Comparison of ENCODE assay signal across 8 cellular contexts in genomic region chr7:35802102-35802466, GRCh38. TPM values are rescaled to one million over a fixed set of nuclear protein-coding genes. Genes with fewer than 3 reads are reported as not detected.
A peak's percentile ranks its signal among the peaks of the same experiment; 100 is the strongest.
DNase-seq lines count a peak whose midpoint lies in the region; ATAC-seq, FAIRE-seq and TF ChIP-seq lines count a peak whose summit lies in the region.

No MANE protein-coding gene starts in this region.

- H3K36me3 ChIP-seq in HAP-1 (replicated peaks) (no peaks in the 10 kb centered on the region), hepatocyte (replicated peaks; ENCODE audit: insufficient read depth, low read depth) (no peaks in the 10 kb centered on the region), small intestine (ENCODE audit: control insufficient read depth in 2 of 2, insufficient read depth in 2 of 2, low read length in 2 of 2) (no peaks in the 10 kb centered on the region)

- ATAC-seq in HG02938 (IDR thresholded peaks at IDR 0.05; ENCODE audit: unreplicated experiment) (no peak), GM18870 (IDR thresholded peaks at IDR 0.05; ENCODE audit: unreplicated experiment) (no peak)

- no peaks in the 10 kb centered on the region for H3K9me2 ChIP-seq in hepatocyte (replicated peaks; ENCODE audit: insufficient read depth)

- in situ Hi-C loops in HAP-1 (cut with MboI; ENCODE audit: low sequenced_read_pairs), result no loop called here

- H3K4me1 Mint-ChIP-seq in activated CD4-positive, alpha-beta memory T cell treated with anti-CD3 and anti-CD28 coated beads for 36 hours (ENCODE audit: low read depth), result peaks cover 48% of the 10 kb centered on the region

- DNase-seq in HAP-1 (ENCODE audit: low spot score in 2 of 2) (no peak), hepatocyte (ENCODE audit: low spot score) (no peak), small intestine (no peak), NCI-H510A (lab: John Stamatoyannopoulos, UW) (no peak), AML-193 (lab: John Stamatoyannopoulos, UW) (no peak)
- DNase-seq in activated CD4-positive, alpha-beta memory T cell treated with anti-CD3 and anti-CD28 coated beads for 36 hours, result no peak

- POLR2A ChIA-PET in activated CD4-positive, alpha-beta memory T cell treated with anti-CD3 and anti-CD28 coated beads for 36 hours (lab: Charles Lee), result interaction anchor here (0.7 to 5.6 kb wide), 7 partner anchors 17 to 107 kb away, joined by 3 to 70 read pairs (median 17); partner anchors contain the start of gene HERPUD2

- peak overlapping the region; percentile 62 for H2AFZ ChIP-seq in hepatocyte

- H3K4me3 Mint-ChIP-seq in activated CD4-positive, alpha-beta memory T cell treated with anti-CD3 and anti-CD28 coated beads for 36 hours, result peak overlapping the region; percentile 97

- H3K27ac Mint-ChIP-seq in activated CD4-positive, alpha-beta memory T cell treated with anti-CD3 and anti-CD28 coated beads for 36 hours, result peak overlapping the region; percentile 98

- H3K27me3 ChIP-seq in HAP-1 (ENCODE audit: low read depth) (no peaks in the 10 kb centered on the region), hepatocyte (no peaks in the 10 kb centered on the region), small intestine (ENCODE audit: control insufficient read depth in 2 of 2, insufficient read depth in 2 of 2, low read length in 2 of 2) (no peaks in the 10 kb centered on the region)

- CTCF ChIA-PET in activated CD4-positive, alpha-beta memory T cell treated with anti-CD3 and anti-CD28 coated beads for 36 hours (lab: Charles Lee), result interaction anchor here (0.7 to 4.4 kb wide), 9 partner anchors 11 to 126 kb away, joined by 3 to 46 read pairs (median 3); partner anchors contain the start of gene HERPUD2

- no peaks in the 10 kb centered on the region for H3K9me3 Mint-ChIP-seq in activated CD4-positive, alpha-beta memory T cell treated with anti-CD3 and anti-CD28 coated beads for 36 hours

- peaks cover 63% of the 10 kb centered on the region for H3K79me2 ChIP-seq in hepatocyte

- no peaks in the 10 kb centered on the region for H3K27me3 Mint-ChIP-seq in activated CD4-positive, alpha-beta memory T cell treated with anti-CD3 and anti-CD28 coated beads for 36 hours

- peaks cover 5% of the 10 kb centered on the region for H3K36me3 Mint-ChIP-seq in activated CD4-positive, alpha-beta memory T cell treated with anti-CD3 and anti-CD28 coated beads for 36 hours

- peaks cover 23% of the 10 kb centered on the region for H3K4me1 ChIP-seq in HAP-1
- peaks cover 27% of the 10 kb centered on the region for H3K4me1 ChIP-seq in hepatocyte (ENCODE audit: insufficient read depth)
- peaks cover 0 to 16% of the 10 kb centered on the region in 2 donors for H3K4me1 ChIP-seq in small intestine (ENCODE audit: control insufficient read depth in 2 of 2, insufficient read depth in 1 of 2, low read depth in 1 of 2, low read length in 1 of 2)

- no peak for TF ChIP-seq CTCF in hepatocyte (IDR thresholded peaks at IDR 0.05; ENCODE audit: poor library complexity)

- H3K27ac ChIP-seq in hepatocyte (peak overlapping the region; percentile 94), small intestine (ENCODE audit: low read depth in 1 of 2, low read length in 1 of 2) (peak overlapping the region; percentile 98 to 99)

- WGBS in hepatocyte (ENCODE audit: low lambda C conversion rate, missing lambda C conversion rate), result 0% methylated on average over 4 of the region's 4 CpGs
- 0 to 1% (median 0%) methylated on average over 4 of the region's 4 CpGs for WGBS in small intestine, 3 donors

- H3K9me3 ChIP-seq in HAP-1 (no peaks in the 10 kb centered on the region), hepatocyte (ENCODE audit: low read depth) (no peaks in the 10 kb centered on the region), small intestine (ENCODE audit: control insufficient read depth, low read depth) (no peaks in the 10 kb centered on the region)

- no peak for FAIRE-seq in small intestine (lab: Jason Lieb, UNC)

- peaks cover 51% of the 10 kb centered on the region for H4K20me1 ChIP-seq in hepatocyte (ENCODE audit: insufficient read depth, poor library complexity, severe bottlenecking)

- peak overlapping the region; percentile 84 for H3K4me2 ChIP-seq in hepatocyte

- peak overlapping the region; percentile 86 for H3K4me3 ChIP-seq in HAP-1
- H3K4me3 ChIP-seq in hepatocyte, result peak overlapping the region; percentile 62
- peak overlapping the region; percentile 98 to 100 for H3K4me3 ChIP-seq in small intestine (ENCODE audit: low read depth in 1 of 2, low read length in 2 of 2)

- intact Hi-C loops in activated CD4-positive, alpha-beta memory T cell treated with anti-CD3 and anti-CD28 coated beads for 36 hours (cut with micrococcal nuclease), result loop anchor here (1.0 to 10.0 kb wide), 8 partner anchors 35 to 1543 kb away; partner anchors contain the start of genes ANLN and EEPD1

RNA-seq across cellular contexts. Expression of gene SEPTIN7, which starts 1.2 kb away (rescaled TPM):
- 100 to 1,000 TPM; 227 to 232 TPM for total RNA-seq in activated CD4-positive, alpha-beta memory T cell treated with anti-CD3 and anti-CD28 coated beads for 36 hours
- total RNA-seq in hepatocyte, result 304 and 347 TPM in 2 replicates
- polyA plus RNA-seq in hepatocyte (280 and 288 TPM in 2 replicates), small intestine (100 to 1,000 TPM in 1 of 3 donors, 10 to 100 TPM in 2; 80.1 to 104 (median 91.9) TPM)
